Comparison of ENCODE assay signal across 8 cellular contexts in the genomic region with DNA sequence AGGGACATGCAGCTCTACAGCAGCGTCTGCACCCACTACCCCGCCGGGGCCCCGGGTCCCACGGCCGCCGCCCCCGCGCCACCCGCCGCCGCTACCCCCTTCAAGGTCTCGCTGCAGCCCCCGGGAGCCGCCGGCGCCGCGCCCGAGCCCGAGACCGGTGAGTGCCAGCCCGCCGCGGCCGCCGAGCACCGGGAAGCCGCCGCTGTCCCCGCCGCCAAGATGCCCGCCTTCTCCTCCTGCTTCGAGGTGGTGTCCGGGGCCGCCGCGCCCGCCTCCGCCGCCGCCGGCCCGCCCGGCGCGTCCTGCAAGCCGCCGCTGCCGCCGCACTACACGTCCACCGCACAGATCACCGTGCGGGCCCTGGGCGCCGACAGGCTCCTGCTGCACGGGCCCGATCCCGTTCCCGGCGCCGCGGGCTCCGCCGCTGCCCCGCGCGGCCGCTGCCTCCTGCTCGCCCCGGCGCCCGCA. TPM values are rescaled to one million over a fixed set of nuclear protein-coding genes. Genes with fewer than 3 reads are reported as not detected.
DNase-seq lines count a peak whose midpoint lies in the region; ATAC-seq and TF ChIP-seq lines count a peak whose summit lies in the region.

No MANE protein-coding gene starts in this region.

- peaks cover 21% of the 10 kb centered on the region for H3K27me3 ChIP-seq in BE2C

- no peaks in the 10 kb centered on the region for H3K4me1 ChIP-seq in BE2C

- no peak overlapping the region for H3K27ac Mint-ChIP-seq in activated naive CD4-positive, alpha-beta T cell treated with anti-CD3 and anti-CD28 coated beads, Interleukin-2, amount 50 U/mL, for 72 hours

- ATAC-seq in GM19043 (IDR thresholded peaks at IDR 0.05; ENCODE audit: low read depth, unreplicated experiment) (peak; percentile 8), HG03354 (IDR thresholded peaks at IDR 0.05; ENCODE audit: poor library complexity, severe bottlenecking, unreplicated experiment) (peak; percentile 14)
- ATAC-seq in activated naive CD4-positive, alpha-beta T cell treated with anti-CD3 and anti-CD28 coated beads, Interleukin-2, amount 50 U/mL, for 72 hours: peak; percentile 4 to 8

- peaks cover 0 to 7% of the 10 kb centered on the region in 2 donors for H3K9me3 Mint-ChIP-seq in activated naive CD4-positive, alpha-beta T cell treated with anti-CD3 and anti-CD28 coated beads, Interleukin-2, amount 50 U/mL, for 72 hours

- H3K9me3 ChIP-seq in BE2C: no peaks in the 10 kb centered on the region
- H3K9me3 ChIP-seq in iPS-18c (ENCODE audit: control insufficient read depth, insufficient read depth, low read length): no peaks in the 10 kb centered on the region

- H3K4me3 ChIP-seq in BE2C (ENCODE audit: low read depth, low read length): peak overlapping the region; percentile 53
- peak overlapping the region; percentile 77 for H3K4me3 ChIP-seq in iPS-18c (ENCODE audit: insufficient read depth, low read depth, low read length)

- DNase-seq in BE2C (peak; percentile 19), SIG-M5 treated with dmso at 0.1 percent for 504 hours (lab: John Stamatoyannopoulos, UW; ENCODE audit: unreplicated experiment) (no peak), HT-29 (ENCODE audit: low spot score) (no peak)
- DNase-seq in activated naive CD4-positive, alpha-beta T cell treated with anti-CD3 and anti-CD28 coated beads, Interleukin-2, amount 50 U/mL, for 72 hours (ENCODE audit: low spot score in 2 of 2): peak in 1 of 2 donors; percentile 68
- DNase-seq in stimulated activated naive CD4-positive, alpha-beta T cell treated with Interleukin-2 at 50 U/mL for 16 hours (lab: John Stamatoyannopoulos, UW): peak; percentile 24

- H3K36me3 Mint-ChIP-seq in activated naive CD4-positive, alpha-beta T cell treated with anti-CD3 and anti-CD28 coated beads, Interleukin-2, amount 50 U/mL, for 72 hours: peaks cover 19 to 27% of the 10 kb centered on the region in 2 donors

- no peaks in the 10 kb centered on the region for H3K36me3 ChIP-seq in BE2C

- TF ChIP-seq CTCF in BE2C (IDR thresholded peaks at IDR 0.05; ENCODE audit: low read depth, low read length): no peak

RNA-seq across cellular contexts. Expression of a gene that starts 0.6 kb away (rescaled TPM):
- polyA plus RNA-seq in BE2C (2012; ENCODE audit: insufficient read depth, insufficient read length, low read depth): 0.74 TPM
- 10 to 100 TPM; 13.3 to 16.0 TPM for total RNA-seq in activated naive CD4-positive, alpha-beta T cell treated with anti-CD3 and anti-CD28 coated beads, Interleukin-2, amount 50 U/mL, for 72 hours
- 2.3 and 2.4 TPM in 2 replicates for total RNA-seq in HT-29 (2014; rRNA removed; shearing (Covaris generic))

Comparison
In these comparisons a context has a peak if more than half of its experiments do, and no peak if none do; other contexts are left out.
1. DNase-seq: peak in BE2C (single experiment) and stimulated activated naive CD4-positive, alpha-beta T cell treated with Interleukin-2 at 50 U/mL for 16 hours (single experiment); none in SIG-M5 treated with dmso at 0.1 percent for 504 hours (single experiment) and HT-29 (single experiment).
2. Peak in every context shown above with its lines, with median percentiles within 50 percentile points of each other: ATAC-seq.